13 cellular contexts compared by ENCODE assay signal in the genomic region with DNA sequence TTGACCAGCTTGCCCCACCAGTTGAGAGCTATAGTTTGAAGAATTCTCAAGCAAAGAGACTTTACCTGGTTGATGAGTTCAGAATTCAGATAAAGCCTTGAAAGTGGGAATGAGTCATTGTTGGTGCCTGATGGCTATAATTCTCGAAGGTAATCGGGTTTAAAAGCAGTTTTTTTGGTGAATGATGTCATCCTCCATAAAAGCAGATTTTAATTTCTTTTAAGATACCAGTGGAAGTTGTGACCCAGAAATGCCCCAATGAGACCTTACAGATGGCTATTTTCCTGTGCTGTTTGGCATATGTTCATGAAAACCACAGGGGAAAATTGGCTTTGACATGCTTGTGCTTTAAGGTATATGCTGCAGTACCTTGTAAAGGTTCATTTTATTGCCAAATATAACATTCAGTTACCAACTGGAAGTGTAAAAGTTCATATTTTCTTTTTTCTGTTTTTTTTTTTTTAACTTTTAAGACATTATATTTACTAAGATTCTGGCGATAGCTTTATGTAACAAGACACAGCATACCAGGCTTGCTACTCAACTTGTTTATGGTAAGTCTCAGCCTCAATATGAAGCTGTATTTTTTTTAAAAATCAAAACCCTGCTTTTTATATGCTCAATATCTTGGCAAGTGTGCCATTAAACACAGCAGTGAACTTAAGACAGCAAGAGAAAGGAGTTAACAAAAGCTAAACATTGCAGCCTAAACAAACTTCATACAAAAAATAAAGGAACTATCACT.
DNase-seq lines count a peak whose midpoint lies in the region; ATAC-seq, FAIRE-seq and TF ChIP-seq lines count a peak whose summit lies in the region.
"Had no signal": no experiment of that assay in that cellular context is flagged by ENCODE, and none has a peak within 500 bp of the region (broad histone marks: within the 10 kb centered on the region; RNA-seq: fewer than 3 reads in every experiment).

No MANE protein-coding gene starts in this region.

- H4K91ac ChIP-seq in IMR-90 (ENCODE audit: insufficient read depth, low read depth, low read length), result peak overlapping the region; percentile 13; the same call in 1 of the 2 replicates

- BruUV-seq in IMR-90 (replicated peaks; lab: Mats Ljungman, UMichigan) (no TSS peak), mammary epithelial cell (replicated peaks; lab: Mats Ljungman, UMichigan) (no TSS peak)

- H3K4me3 ChIP-seq in A549 (no peak overlapping the region), IMR-90 (ENCODE audit: insufficient read depth, low read depth, low read length) (no peak overlapping the region), mammary epithelial cell (replicated peaks in 1 of 3; ENCODE audit: insufficient read depth in 1 of 3, low read depth in 2 of 3, low read length in 3 of 3) (no peak overlapping the region)
- H3K4me3 ChIP-seq: esophagus squamous epithelium, transverse colon had no signal

- H3K27me3 ChIP-seq in IMR-90 (ENCODE audit: control insufficient read depth, insufficient read depth, low read length) (no peaks in the 10 kb centered on the region), mammary epithelial cell (ENCODE audit: insufficient read depth, low read length) (no peaks in the 10 kb centered on the region)
- H3K27me3 ChIP-seq: esophagus squamous epithelium, transverse colon had no signal

- H3K27ac ChIP-seq in A549, result peak overlapping the region; percentile 42 to 51; a peak in 2 of 6 replicates
- H3K27ac ChIP-seq in IMR-90 (ENCODE audit: insufficient read depth, low read length), result peak overlapping the region; percentile 55
- no peak overlapping the region for H3K27ac ChIP-seq in mammary epithelial cell (ENCODE audit: insufficient read depth, low read depth, low read length)
- H3K27ac ChIP-seq: esophagus squamous epithelium had no signal

- H3K9me1 ChIP-seq in IMR-90 (ENCODE audit: insufficient read depth, low read length), result peaks cover 6% of the 10 kb centered on the region

- no peak for TF ChIP-seq EP300 in A549 (IDR thresholded peaks at IDR 0.05)

- H4K5ac ChIP-seq in IMR-90 (ENCODE audit: low read depth, low read length), result peak overlapping the region; percentile 97; the same call in 1 of the 2 replicates

- TF ChIP-seq CTCF in A549 (IDR thresholded peaks at IDR 0.05), result no peak
- TF ChIP-seq CTCF in IMR-90 (conservative IDR thresholded peaks at IDR 0.05; ENCODE audit: low read depth, low read length), result no peak
- TF ChIP-seq CTCF in mammary epithelial cell (conservative IDR thresholded peaks at IDR 0.05 in 1 of 2, IDR thresholded peaks at IDR 0.05 in 1 of 2; ENCODE audit: extremely low read depth in 1 of 2, insufficient read depth in 1 of 2, low read depth in 1 of 2, low read length in 2 of 2), result no peak

- H3K23ac ChIP-seq in IMR-90 (ENCODE audit: low read depth, low read length), result 0 out of 2 replicates have a peak overlapping the region, but pooled peaks have one; percentile 34

- H3K36me3 ChIP-seq in IMR-90 (ENCODE audit: control insufficient read depth, insufficient read depth, low read length) (no peaks in the 10 kb centered on the region), mammary epithelial cell (ENCODE audit: insufficient read depth, low read length) (no peaks in the 10 kb centered on the region)
- H3K36me3 ChIP-seq: esophagus squamous epithelium, transverse colon had no signal

- no peak overlapping the region for H2AK9ac ChIP-seq in IMR-90 (replicated peaks; ENCODE audit: low read depth, low read length, poor library complexity)

- H2AFZ ChIP-seq in IMR-90 (replicated peaks; ENCODE audit: low read length, poor library complexity) (no peak overlapping the region), mammary epithelial cell (ENCODE audit: low read depth, low read length) (peak overlapping the region; percentile 10)

- TF ChIP-seq POLR2A in A549 (IDR thresholded peaks at IDR 0.05; ENCODE audit: low read length) (no peak), IMR-90 (IDR thresholded peaks at IDR 0.05; ENCODE audit: low read depth, low read length) (no peak)

- 4% methylated on average over 3 of the region's 3 CpGs for WGBS in A549 (ENCODE audit: missing lambda C conversion rate)
- WGBS in IMR-90 (ENCODE audit: extremely low coverage in 2 of 2, insufficient read length in 1 of 2), 2 experiments, result no CpG with 5 or more reads among the region's 3 CpGs
- 23% methylated on average over 3 of the region's 3 CpGs for WGBS in mammary epithelial cell (ENCODE audit: low coverage, missing lambda C conversion rate)

- peak overlapping the region; percentile 68; the same call in 1 of the 2 replicates for H3K56ac ChIP-seq in IMR-90 (ENCODE audit: extremely low read depth, insufficient read depth, low read length)

- H4K20me1 ChIP-seq in IMR-90 (ENCODE audit: insufficient read depth, low read length) (no peaks in the 10 kb centered on the region), mammary epithelial cell (ENCODE audit: insufficient read depth, low read length) (no peaks in the 10 kb centered on the region)

- ATAC-seq in A549, result no peak
- peak; percentile 22 for ATAC-seq in IMR-90 (ENCODE audit: low read depth)
- no peak for ATAC-seq in HG02884 (IDR thresholded peaks at IDR 0.05; ENCODE audit: unreplicated experiment)

- CTCF ChIA-PET in A549 (lab: Yijun Ruan, JAX), result interaction anchor here (0.6 to 5.4 kb wide), 4 partner anchors 9 to 590 kb away, joined by 3 to 39 read pairs (median 4); no protein-coding TSS in a partner anchor
- CTCF ChIA-PET in IMR-90 (lab: Yijun Ruan, JAX), result interaction anchor here (1.0 kb wide), 1 partner anchor 585 kb away, joined by 5 read pairs; no protein-coding TSS in a partner anchor
- CTCF ChIA-PET in mammary epithelial cell (lab: Charles Lee; ENCODE audit: low non-redundant PET), result no interaction called here

- peak overlapping the region; percentile 53; the same call in 2 of the 3 replicates for H2BK15ac ChIP-seq in IMR-90 (ENCODE audit: low read depth, low read length)

- peak overlapping the region; percentile 33; the same call in 1 of the 2 replicates for H3K14ac ChIP-seq in IMR-90 (replicated peaks; ENCODE audit: low read depth, low read length)

- POLR2A ChIA-PET in A549 (lab: Yijun Ruan, JAX) (no interaction called here), IMR-90 (lab: Charles Lee; ENCODE audit: unreplicated experiment) (interaction anchor here (0.6 kb wide), 3 partner anchors 46 to 524 kb away, joined by 5 to 8 read pairs (median 5); no protein-coding TSS in a partner anchor)

- H3K9me3 ChIP-seq in A549 (no peaks in the 10 kb centered on the region), IMR-90 (ENCODE audit: control insufficient read depth, insufficient read depth, low read length) (no peaks in the 10 kb centered on the region), mammary epithelial cell (replicated peaks; ENCODE audit: insufficient read depth, low read length) (no peaks in the 10 kb centered on the region)
- H3K9me3 ChIP-seq: esophagus squamous epithelium, transverse colon had no signal

- H4K8ac ChIP-seq in IMR-90 (ENCODE audit: low read depth in 2 of 2, low read length in 2 of 2), result peak overlapping the region; percentile 32 to 52; a peak in 3 of 4 replicates

- intact Hi-C loops in IMR-90 (cut with micrococcal nuclease), result no loop called here
- intact Hi-C loops in mammary epithelial cell (cut with micrococcal nuclease), result loop anchor here (10.0 kb wide), 1 partner anchor 391 kb away; no protein-coding TSS in a partner anchor

- H3K79me1 ChIP-seq in IMR-90 (ENCODE audit: low read depth in 1 of 2, low read length in 2 of 2), result no peaks in the 10 kb centered on the region

- H2BK5ac ChIP-seq in IMR-90 (ENCODE audit: low read depth, low read length, poor library complexity, severe bottlenecking), result peak overlapping the region; percentile 92

- in situ Hi-C loops in IMR-90 (cut with MboI; ENCODE audit: low sequenced_read_pairs) (no loop called here), mammary epithelial cell (cut with MboI; ENCODE audit: low sequenced_read_pairs in 2 of 2) (loop anchor here (10.0 to 25.0 kb wide), 2 partner anchors 129 to 591 kb away; a partner anchor contains a TSS)

- TF ChIP-seq RAD21 in A549 (conservative IDR thresholded peaks at IDR 0.05 in 1 of 2, IDR thresholded peaks at IDR 0.05 in 1 of 2) (no peak), IMR-90 (IDR thresholded peaks at IDR 0.05; ENCODE audit: low read length) (no peak)

- no peak for FAIRE-seq in A549 (lab: Jason Lieb, UNC)

- peak overlapping the region; percentile 61 for H2BK20ac ChIP-seq in IMR-90 (ENCODE audit: low read depth, low read length)

- peak overlapping the region; percentile 97 for H3K18ac ChIP-seq in IMR-90 (ENCODE audit: low read depth, low read length)

- peak overlapping the region; percentile 73 for H2BK120ac ChIP-seq in IMR-90 (ENCODE audit: low read depth, low read length)

- H2AK5ac ChIP-seq in IMR-90 (ENCODE audit: low read depth, low read length), result peak overlapping the region; percentile 30; the same call in 1 of the 2 replicates

- dilution Hi-C loops in IMR-90 (cut with HindIII; ENCODE audit: low sequenced_read_pairs, unreplicated experiment), result no loop called here
- dilution Hi-C loops in mammary epithelial cell (cut with HindIII; ENCODE audit: low sequenced_read_pairs), result loop anchor here (10.0 kb wide), 1 partner anchor 601 kb away; no protein-coding TSS in a partner anchor

- peak overlapping the region; percentile 2; the same call in 1 of the 2 replicates for H3K9ac ChIP-seq in IMR-90 (ENCODE audit: low read depth, low read length)
- no peak overlapping the region for H3K9ac ChIP-seq in mammary epithelial cell (ENCODE audit: insufficient read depth, low read length)

- H3K79me2 ChIP-seq in mammary epithelial cell (ENCODE audit: insufficient read depth, low read length), result no peaks in the 10 kb centered on the region

- peak overlapping the region; percentile 46; the same call in 1 of the 2 replicates for H3K4ac ChIP-seq in IMR-90 (ENCODE audit: low read depth, low read length)

- DNase-seq in A549 (ENCODE audit: low read depth in 1 of 2, low spot score in 1 of 2) (no peak), IMR-90 (peak; percentile 52), mammary epithelial cell (peak; percentile 56), kidney tubule cell (ENCODE audit: low spot score) (peak; percentile 9), midbrain (lab: John Stamatoyannopoulos, UW) (no peak), NCI-H510A (lab: John Stamatoyannopoulos, UW) (no peak), NCI-H1436 treated with DMSO at 0.1 percent for 48 hours (lab: John Stamatoyannopoulos, UW) (no peak)
- DNase-seq: activated naive CD4-positive, alpha-beta T cell; esophagus squamous epithelium; NCI-H1694 treated with DMSO at 0.1 percent for 48 hours; Right ventricle myocardium superior; transverse colon had no signal

- H3K4me2 ChIP-seq in A549, result peak overlapping the region; percentile 75
- H3K4me2 ChIP-seq in IMR-90 (ENCODE audit: low read depth, low read length), result peak overlapping the region; percentile 93
- H3K4me2 ChIP-seq in mammary epithelial cell (ENCODE audit: insufficient read depth, low read depth, low read length), result peak overlapping the region; percentile 49

- peaks cover 26% of the 10 kb centered on the region for H3K4me1 ChIP-seq in A549
- H3K4me1 ChIP-seq in IMR-90 (ENCODE audit: control insufficient read depth, insufficient read depth, low read length), result peaks cover 17% of the 10 kb centered on the region
- H3K4me1 ChIP-seq in mammary epithelial cell (ENCODE audit: insufficient read depth, low read length), result peaks cover 21% of the 10 kb centered on the region

TF ChIP-seq in A549, 52 proteins besides CTCF, POLR2A, EP300 and RAD21 (continues in another document):
- no peak for TF ChIP-seq TFCP2L1 (CRISPR knock-in tag; IDR thresholded peaks at IDR 0.05)

TF ChIP-seq in IMR-90, 13 proteins besides CTCF, POLR2A, EP300 and RAD21 (continues in another document):
- TF ChIP-seq RFX5 (IDR thresholded peaks at IDR 0.05; ENCODE audit: low read depth, low read length), result no peak

Comparison
In these comparisons a context has a peak if more than half of its experiments do, and no peak if none do; other contexts are left out.
1. DNase-seq: peak in IMR-90 (single experiment), mammary epithelial cell (single experiment) and kidney tubule cell (single experiment); none in A549 (0 of 2), midbrain (single experiment), NCI-H510A (single experiment) and NCI-H1436 treated with DMSO at 0.1 percent for 48 hours (single experiment).
2. Peak in every context shown above with its lines, with median percentiles within 50 percentile points of each other: H3K4me2 ChIP-seq.